In genomic region chr5:146313027-146313426, GRCh38 we compare ENCODE assay signal across 2 cellular contexts.
TF ChIP-seq lines count a peak whose summit lies in the region.

No MANE protein-coding gene starts in this region.

TF ChIP-seq in H1, 55 proteins besides CTCF, POLR2A, EP300 and RAD21:
- TF ChIP-seq ATF2 (IDR thresholded peaks at IDR 0.05; ENCODE audit: low read length) (no peak), MAFK (IDR thresholded peaks at IDR 0.05; ENCODE audit: low read depth, low read length) (no peak), YY1 (IDR thresholded peaks at IDR 0.05; ENCODE audit: low read depth, low read length) (no peak), HDAC2 (IDR thresholded peaks at IDR 0.05; ENCODE audit: borderline replicate concordance in 1 of 2, low read depth in 2 of 2, low read length in 2 of 2) (no peak), CHD2 (IDR thresholded peaks at IDR 0.05; ENCODE audit: low read length) (no peak), KDM1A (IDR thresholded peaks at IDR 0.05; ENCODE audit: borderline replicate concordance, low read length) (no peak), SIX5 (IDR thresholded peaks at IDR 0.05; ENCODE audit: low read depth, low read length) (no peak), TBP (IDR thresholded peaks at IDR 0.05; ENCODE audit: low read depth, low read length) (no peak), RBBP5 (IDR thresholded peaks at IDR 0.05; ENCODE audit: borderline replicate concordance, low read depth, low read length) (no peak), TAF7 (optimal IDR thresholded peaks at IDR 0.05; ENCODE audit: borderline replicate concordance, low read depth, low read length) (no peak), JUN (IDR thresholded peaks at IDR 0.05; ENCODE audit: low read depth, low read length) (no peak), RNF2 (IDR thresholded peaks at IDR 0.05; ENCODE audit: borderline replicate concordance, low read depth, low read length, missing control alignments, poor library complexity, severe bottlenecking) (no peak), SP1 (IDR thresholded peaks at IDR 0.05; ENCODE audit: low read depth, low read length) (no peak), CTBP2 (IDR thresholded peaks at IDR 0.05; ENCODE audit: borderline replicate concordance, insufficient read depth, insufficient read length, low read length) (no peak)
TF ChIP-seq in H1: peak in this region for 0.

TF ChIP-seq in SK-N-SH, 30 proteins besides CTCF, POLR2A, EP300 and RAD21:
- no peak for TF ChIP-seq NFIC (IDR thresholded peaks at IDR 0.05; ENCODE audit: borderline replicate concordance)
- TF ChIP-seq RCOR1 (IDR thresholded peaks at IDR 0.05; ENCODE audit: low read length): no peak
- no peak for TF ChIP-seq YY1 (IDR thresholded peaks at IDR 0.05; ENCODE audit: low read depth)
- no peak for TF ChIP-seq PBX3 (IDR thresholded peaks at IDR 0.05)
- TF ChIP-seq TCF12 (IDR thresholded peaks at IDR 0.05): no peak
- no peak for TF ChIP-seq REST (IDR thresholded peaks at IDR 0.05; ENCODE audit: low read depth, low read length)
- no peak for TF ChIP-seq NRF1 (IDR thresholded peaks at IDR 0.05; ENCODE audit: low read depth, low read length)
- TF ChIP-seq GATA2 (CRISPR knock-in tag; IDR thresholded peaks at IDR 0.05): no peak
- no peak for TF ChIP-seq FOXM1 (IDR thresholded peaks at IDR 0.05; ENCODE audit: low read depth)
- no peak for TF ChIP-seq EZH2phosphoT487 (IDR thresholded peaks at IDR 0.05; ENCODE audit: borderline replicate concordance, low read depth)
